Comparison of ENCODE assay signal across 15 cellular contexts in genomic region chr18:67010916-67011315, GRCh38.
DNase-seq lines count a peak whose midpoint lies in the region; ATAC-seq, FAIRE-seq and TF ChIP-seq lines count a peak whose summit lies in the region.
"Had no signal": no experiment of that assay in that cellular context is flagged by ENCODE, and none has a peak within 500 bp of the region (broad histone marks: within the 10 kb centered on the region; RNA-seq: fewer than 3 reads in every experiment).

No MANE protein-coding gene starts in this region.

- DNase-seq in A172 (ENCODE audit: low spot score) (peak; percentile 39), SW480 (ENCODE audit: low spot score) (peak; percentile 40), foreskin keratinocyte (peak; percentile 11 to 41), NCI-H2171 (lab: John Stamatoyannopoulos, UW) (no peak), NCI-H2227 (lab: John Stamatoyannopoulos, UW; ENCODE audit: unreplicated experiment) (no peak), germinal center (ENCODE audit: low spot score) (no peak), HTR-8/SVneo (ENCODE audit: insufficient read length, low spot score) (no peak)
- DNase-seq: activated CD4-positive, alpha-beta T cell treated with anti-CD3 and anti-CD28 coated beads, Interleukin-2, amount 10 ng/mL, durations not matched to agents 24 days and 14 days; activated naive CD4-positive, alpha-beta T cell treated with anti-CD3 and anti-CD28 coated beads, Interleukin-2, amount 50 U/mL, for 16 hours; CD8-positive, alpha-beta T cell; NCI-H226; pancreas; stimulated activated naive CD4-positive, alpha-beta T cell; transverse colon had no signal

- no peak for FAIRE-seq in HTR-8/SVneo (lab: Jason Lieb, UNC)
- FAIRE-seq: pancreas had no signal

- no peaks in the 10 kb centered on the region for H3K27me3 ChIP-seq in foreskin keratinocyte
- H3K27me3 ChIP-seq: pancreas, transverse colon had no signal

- H3K4me1 ChIP-seq in foreskin keratinocyte: no peaks in the 10 kb centered on the region
- H3K4me1 ChIP-seq: pancreas, transverse colon had no signal

- H3K27ac ChIP-seq in foreskin keratinocyte: no peak overlapping the region
- H3K27ac ChIP-seq: pancreas, transverse colon had no signal

- TF ChIP-seq CTCF in foreskin keratinocyte (conservative IDR thresholded peaks at IDR 0.05): no peak

- ATAC-seq in HG03442 (IDR thresholded peaks at IDR 0.05; ENCODE audit: unreplicated experiment) (peak; percentile 38), foreskin keratinocyte (peak; percentile 77)
- ATAC-seq: CD8-positive, alpha-beta T cell had no signal

Comparison
In these comparisons a context has a peak if more than half of its experiments do, and no peak if none do; other contexts are left out.
1. DNase-seq: peak in A172 (single experiment), SW480 (single experiment) and foreskin keratinocyte (2 of 2); none in NCI-H2171 (single experiment), NCI-H2227 (single experiment), germinal center (single experiment) and HTR-8/SVneo (single experiment).